Comparison of ENCODE assay signal across 8 cellular contexts in the genomic region with DNA sequence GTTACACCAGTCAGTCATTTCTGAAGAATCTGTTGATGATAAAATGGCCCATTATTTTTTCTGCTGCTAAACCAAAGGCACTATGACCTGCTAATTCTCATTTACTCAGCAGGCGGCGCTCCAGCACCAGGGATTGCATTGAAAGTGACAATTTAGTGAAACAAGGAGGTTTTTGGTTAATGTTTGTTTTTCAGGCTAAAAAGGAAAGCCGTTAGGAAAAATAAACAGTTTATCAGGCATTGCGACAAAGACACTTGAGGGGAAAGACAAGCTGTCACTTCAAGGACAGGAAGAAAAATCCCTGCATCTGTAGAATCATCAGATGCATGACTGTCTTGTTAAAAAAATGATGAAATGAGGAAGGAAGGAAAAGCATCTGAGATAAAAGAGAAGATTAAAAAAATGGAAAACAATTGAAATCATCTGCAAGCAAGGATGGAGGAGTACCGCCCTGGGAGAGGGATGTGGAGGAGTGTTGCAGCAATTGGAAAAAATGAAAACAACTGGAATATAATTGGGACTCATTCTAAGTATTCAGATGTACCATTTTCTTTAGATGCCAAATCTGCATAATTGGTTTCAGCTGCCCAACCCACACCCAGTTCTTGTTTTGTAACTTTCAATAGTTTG. TPM values are rescaled to one million over a fixed set of nuclear protein-coding genes. Genes with fewer than 3 reads are reported as not detected.
DNase-seq lines count a peak whose midpoint lies in the region; ATAC-seq and TF ChIP-seq lines count a peak whose summit lies in the region.

No MANE protein-coding gene starts in this region.

- H3K4me3 Mint-ChIP-seq in T-cell, result no peak overlapping the region

- DNase-seq in A172 (ENCODE audit: low spot score), result peak; percentile 57
- no peak for DNase-seq in GM12864 (ENCODE audit: low read depth)
- peak in 30 of 34 experiments; percentile 7 to 61 (median 40) for DNase-seq in T-cell
- DNase-seq in astrocyte of the spinal cord (ENCODE audit: low read depth, low spot score), result peak; percentile 65
- peak; percentile 64 for DNase-seq in iPS-NIHi7 (ENCODE audit: extremely low spot score)
- peak; percentile 39 to 59 for DNase-seq in stimulated activated CD4-positive, alpha-beta T cell treated with anti-CD3 and anti-CD28 coated beads, Interleukin-15, amount 100 ng/mL, for 48 hours (ENCODE audit: low read depth in 2 of 2)
- DNase-seq in OCI-M2 (lab: John Stamatoyannopoulos, UW; ENCODE audit: unreplicated experiment), result no peak

- H3K36me3 Mint-ChIP-seq in T-cell, result no peaks in the 10 kb centered on the region

- POLR2A ChIA-PET in T-cell (lab: Charles Lee), result no interaction called here

- peak; percentile 100 for TF ChIP-seq RAD21 in Ishikawa (IDR thresholded peaks at IDR 0.05; ENCODE audit: low read depth)

- TF ChIP-seq EP300 in Ishikawa (IDR thresholded peaks at IDR 0.05; ENCODE audit: borderline replicate concordance), result no peak

- H3K4me3 ChIP-seq in GM12864 (ENCODE audit: low read depth, low read length) (no peak overlapping the region), astrocyte of the spinal cord (ENCODE audit: low read depth, low read length) (no peak overlapping the region)

- TF ChIP-seq CTCF in GM12864 (IDR thresholded peaks at IDR 0.05; ENCODE audit: low read depth, low read length, missing control alignments) (peak; percentile 89), astrocyte of the spinal cord (IDR thresholded peaks at IDR 0.05; ENCODE audit: low read depth, low read length) (peak; percentile 90)

- CTCF ChIA-PET in T-cell (lab: Charles Lee), result interaction anchor here in 1 of 2 donors (0.7 to 1.5 kb wide), 2 partner anchors 25 to 1596 kb away, joined by 9 to 10 read pairs; no protein-coding TSS in a partner anchor

- ATAC-seq in T-cell (replicated peaks in 1 of 4), result no peak

- in situ Hi-C loops in astrocyte of the spinal cord (cut with HindIII; ENCODE audit: low sequenced_read_pairs), result no loop called here

- no peaks in the 10 kb centered on the region for H3K27me3 Mint-ChIP-seq in T-cell

- no peak overlapping the region for H3K27ac Mint-ChIP-seq in T-cell

- H3K9me3 Mint-ChIP-seq in T-cell, result peaks cover 0 to 4% (median 2%) of the 10 kb centered on the region in 3 donors

- H3K4me1 Mint-ChIP-seq in T-cell, result peaks cover 2 to 4% (median 3%) of the 10 kb centered on the region in 3 donors

TF ChIP-seq in Ishikawa, 13 proteins besides CTCF, POLR2A, EP300 and RAD21:
- TF ChIP-seq FOXM1 (IDR thresholded peaks at IDR 0.05; ENCODE audit: borderline replicate concordance, low read depth), result 0 out of 2 replicates have a peak, but pooled peaks have one; percentile 20
- no peak for TF ChIP-seq NFIC (IDR thresholded peaks at IDR 0.05)
TF ChIP-seq in Ishikawa: peak in this region for 1.

RNA-seq across cellular contexts. Expression of a gene that starts 54.0 kb away (rescaled TPM):
- total RNA-seq in A172 (2014; rRNA removed; shearing (Covaris generic)), result 27.6 and 35.2 TPM in 2 replicates
- total RNA-seq in T-cell, result 10 to 100 TPM; 44.4 to 96.7 (median 51.7) TPM

Comparison
In these comparisons a context has a peak if more than half of its experiments do, and no peak if none do; other contexts are left out.
1. DNase-seq: peak in A172 (single experiment), T-cell (30 of 34), astrocyte of the spinal cord (single experiment), iPS-NIHi7 (single experiment) and stimulated activated CD4-positive, alpha-beta T cell treated with anti-CD3 and anti-CD28 coated beads, Interleukin-15, amount 100 ng/mL, for 48 hours (2 of 2); none in GM12864 (single experiment) and OCI-M2 (single experiment).